In the genomic region with DNA sequence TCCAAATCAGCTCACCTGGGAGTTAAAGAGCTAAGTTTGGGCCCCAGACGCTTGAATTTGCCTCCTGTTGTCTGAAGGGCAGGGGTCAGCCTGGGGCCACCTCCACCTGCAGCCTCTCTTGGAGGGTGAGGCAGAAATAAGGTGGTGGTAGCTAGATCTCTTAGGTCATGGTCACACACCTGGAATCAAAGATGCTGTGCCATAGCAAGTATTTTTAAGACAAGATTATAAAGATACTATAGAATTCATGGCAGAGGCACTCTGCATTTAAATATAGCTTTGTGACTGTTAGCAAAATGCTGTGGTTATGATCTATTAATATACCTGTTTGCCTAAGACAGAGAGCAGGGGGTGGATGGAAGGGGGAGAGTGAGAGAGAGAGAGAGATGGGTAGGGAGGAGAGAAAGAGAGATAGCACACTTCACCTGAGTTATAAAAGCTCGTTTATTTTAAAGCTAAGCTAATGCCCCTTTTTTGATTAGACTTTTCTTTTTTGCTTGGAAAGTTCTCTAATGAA, we compare ENCODE assay signal across 24 cellular contexts.
"Had no signal": no experiment of that assay in that cellular context is flagged by ENCODE, and none has a peak within 500 bp of the region (broad histone marks: within the 10 kb centered on the region; RNA-seq: fewer than 3 reads in every experiment).

No MANE protein-coding gene starts in this region.

- H3K36me3 ChIP-seq: brain microvascular endothelial cell had no signal

- H3K27me3 ChIP-seq: brain microvascular endothelial cell had no signal

- H3K4me3 ChIP-seq: PC-9 had no signal

- H3K4me2 ChIP-seq: PC-9 had no signal

- ATAC-seq: activated CD8-positive, alpha-beta T cell treated with anti-CD3 and anti-CD28 coated beads for 36 hours; activated T-cell treated with anti-CD3 and anti-CD28 coated beads, Interleukin-2, amount 50 U/mL, for 72 hours; activated T-helper 17 cell treated with anti-CD3 and anti-CD28 coated beads, Interleukin-2, amount 50 U/mL, for 72 hours had no signal

- H3K27ac ChIP-seq: brain microvascular endothelial cell, PC-9 had no signal

- H2AFZ ChIP-seq: PC-9 had no signal

- DNase-seq: activated CD4-positive, alpha-beta T cell treated with anti-CD3 and anti-CD28 coated beads, Interleukin-2, amount 10 ng/mL, durations not matched to agents 24 days and 14 days; activated CD4-positive, alpha-beta T cell treated with anti-CD3 and anti-CD28 coated beads, Interleukin-2, amount 50 U/mL, for 4 hours; activated CD8-positive, alpha-beta T cell treated with anti-CD3 and anti-CD28 coated beads for 36 hours; activated effector memory CD4-positive, alpha-beta T cell treated with anti-CD3 and anti-CD28 coated beads, Interleukin-2, amount 50 U/mL, for 16 hours; activated naive CD4-positive, alpha-beta T cell; activated naive CD4-positive, alpha-beta T cell treated with anti-CD3 and anti-CD28 coated beads, Interleukin-2, amount 50 U/mL, for 16 hours; activated naive CD8-positive, alpha-beta T cell treated with anti-CD3 and anti-CD28 coated beads for 36 hours; activated T-cell treated with anti-CD3 and anti-CD28 coated beads, Interleukin-2, amount 50 U/mL, for 1 hour; activated T-cell treated with anti-CD3 and anti-CD28 coated beads, Interleukin-2, amount 50 U/mL, for 72 hours; amniotic stem cell; aorta; brain microvascular endothelial cell; central memory CD4-positive, alpha-beta T cell; NCI-H1105 treated with DMSO at 0.1 percent for 48 hours; NCI-H1436; NCI-H1694; NCI-H1930; NCI-H2081 treated with DMSO at 0.1 percent for 48 hours; NCI-H226; NCI-H524; NCI-H748 treated with DMSO at 0.1 percent for 48 hours; PC-9; Right ventricle myocardium superior had no signal
